18 cellular contexts compared by ENCODE assay signal in genomic region chr14:90695997-90696681, GRCh38.
A peak's percentile ranks its signal among the peaks of the same experiment; 100 is the strongest.
DNase-seq lines count a peak whose midpoint lies in the region; ATAC-seq, FAIRE-seq and TF ChIP-seq lines count a peak whose summit lies in the region.
"Had no signal": no experiment of that assay in that cellular context is flagged by ENCODE, and none has a peak within 500 bp of the region (broad histone marks: within the 10 kb centered on the region; RNA-seq: fewer than 3 reads in every experiment).

No MANE protein-coding gene starts in this region.

- no peaks in the 10 kb centered on the region; the same call in 2 of the 3 replicates for H3K79me2 ChIP-seq in K562 (ENCODE audit: control insufficient read depth, insufficient read depth, low read length)

- peaks cover 6% of the 10 kb centered on the region; the same call in 1 of the 3 replicates for H3K36me3 ChIP-seq in K562 (ENCODE audit: control insufficient read depth, insufficient read depth, low read length)
- no peaks in the 10 kb centered on the region for H3K36me3 ChIP-seq in thoracic aorta
- H3K36me3 ChIP-seq: breast epithelium, upper lobe of left lung had no signal

- H3K4me2 ChIP-seq in K562 (ENCODE audit: insufficient read depth, low read length), result no peak overlapping the region

- peaks cover 0 to 2% of the 10 kb centered on the region in 2 experiments; a peak in 2 of 5 replicates for H3K4me1 ChIP-seq in K562 (replicated peaks in 1 of 2; ENCODE audit: control insufficient read depth in 2 of 2, insufficient read depth in 2 of 2, low read length in 2 of 2)
- peaks cover 26 to 38% of the 10 kb centered on the region in 2 donors for H3K4me1 ChIP-seq in thoracic aorta (ENCODE audit: control insufficient read depth in 1 of 2, low read depth in 2 of 2)
- H3K4me1 ChIP-seq: breast epithelium had no signal

- H3K27me3 Mint-ChIP-seq in nephron (ENCODE audit: low read depth), result peaks cover 5% of the 10 kb centered on the region
- H3K27me3 Mint-ChIP-seq: activated CD4-positive, alpha-beta memory T cell treated with anti-CD3 and anti-CD28 coated beads for 36 hours; activated naive CD8-positive, alpha-beta T cell; naive B cell had no signal

- CTCF ChIA-PET in K562 (lab: Yijun Ruan, JAX; ENCODE audit: low intra/inter-chr PET ratio), result interaction anchor here (2.8 kb wide), 1 partner anchor 297 kb away, joined by 15 read pairs; no protein-coding TSS in a partner anchor

- BruUV-seq in K562 (replicated peaks; lab: Mats Ljungman, UMichigan), result no TSS peak

- no peak for TF ChIP-seq EP300 in K562 (IDR thresholded peaks at IDR 0.05; ENCODE audit: low read length)

- no peaks in the 10 kb centered on the region for H3K36me3 Mint-ChIP-seq in nephron (ENCODE audit: low read depth)
- H3K36me3 Mint-ChIP-seq: activated CD4-positive, alpha-beta memory T cell treated with anti-CD3 and anti-CD28 coated beads for 36 hours; activated naive CD8-positive, alpha-beta T cell; naive B cell had no signal

- DNase-seq in SHP77 (lab: John Stamatoyannopoulos, UW), result peak; percentile 38 to 66
- no peak for DNase-seq in SHP77 treated with DMSO at 0.1 percent for 48 hours (lab: John Stamatoyannopoulos, UW)
- DNase-seq in K562 (ENCODE audit: extremely low read depth in 1 of 4, low spot score in 3 of 4), result no peak
- no peak for DNase-seq in thoracic aorta (ENCODE audit: low spot score)
- no peak for DNase-seq in NCI-H1092 (lab: John Stamatoyannopoulos, UW)
- DNase-seq in CD1c-positive myeloid dendritic cell (ENCODE audit: extremely low spot score), result no peak
- DNase-seq: activated CD4-positive, alpha-beta memory T cell treated with anti-CD3 and anti-CD28 coated beads for 36 hours; activated T-cell treated with anti-CD3 and anti-CD28 coated beads, Interleukin-2, amount 50 U/mL, for 4 hours; naive B cell; NCI-H2081 treated with DMSO at 0.1 percent for 48 hours; stimulated activated CD4-positive, alpha-beta T cell treated with anti-CD3 and anti-CD28 coated beads, Interleukin-2, amount 100 ng/mL, for 48 hours; upper lobe of left lung had no signal

- peak overlapping the region in 1 of 3 experiments; percentile 22 for H3K4me3 Mint-ChIP-seq in nephron
- H3K4me3 Mint-ChIP-seq: activated CD4-positive, alpha-beta memory T cell treated with anti-CD3 and anti-CD28 coated beads for 36 hours; activated naive CD8-positive, alpha-beta T cell; activated T-cell treated with anti-CD3 and anti-CD28 coated beads, Interleukin-2, amount 50 U/mL, for 4 hours had no signal

- WGBS in K562 (ENCODE audit: insufficient coverage, low coverage, missing lambda C conversion rate), result 57% methylated on average over 11 of the region's 12 CpGs

- H3K4me3 ChIP-seq in K562 (no peak overlapping the region), thoracic aorta (no peak overlapping the region)
- H3K4me3 ChIP-seq: breast epithelium, SK-N-MC, upper lobe of left lung had no signal

- POLR2A ChIA-PET in K562 (lab: Yijun Ruan, JAX), result interaction anchor here (0.6 to 1.8 kb wide), 2 partner anchors 15 to 299 kb away, joined by 3 to 7 read pairs; partner anchors contain the start of gene CALM1

- TF ChIP-seq POLR2A in K562 (conservative IDR thresholded peaks at IDR 0.05), result no peak

- H2AFZ ChIP-seq in K562 (ENCODE audit: low read depth, low read length), result no peak overlapping the region

- intact Hi-C loops in K562 (cut with micrococcal nuclease), result loop anchor here (5.0 kb wide), 2 partner anchors 394 to 409 kb away; no protein-coding TSS in a partner anchor

- H3K9ac ChIP-seq in K562 (ENCODE audit: insufficient read depth in 1 of 2, low read depth in 2 of 2, low read length in 2 of 2), result no peak overlapping the region

- TF ChIP-seq RAD21 in K562 (CRISPR knock-in tag; conservative IDR thresholded peaks at IDR 0.05 in 1 of 2, IDR thresholded peaks at IDR 0.05 in 1 of 2), result no peak

- TF ChIP-seq CTCF in K562 (IDR thresholded peaks at IDR 0.05 in 2 of 3, conservative IDR thresholded peaks at IDR 0.05 in 1 of 3; ENCODE audit: insufficient read depth in 2 of 3, low read depth in 1 of 3, low read length in 3 of 3) (no peak), nephron (IDR thresholded peaks at IDR 0.05; ENCODE audit: unreplicated experiment in 3 of 3) (no peak), thoracic aorta (IDR thresholded peaks at IDR 0.05) (no peak)

- H3K9me1 ChIP-seq in K562 (ENCODE audit: control insufficient read depth, insufficient read depth, low read length), result no peaks in the 10 kb centered on the region

- no peaks in the 10 kb centered on the region for H3K27me3 ChIP-seq in K562 (ENCODE audit: control insufficient read depth in 2 of 2, insufficient read depth in 2 of 2, low read length in 2 of 2)
- no peaks in the 10 kb centered on the region for H3K27me3 ChIP-seq in thoracic aorta (replicated peaks; ENCODE audit: insufficient read depth)
- H3K27me3 ChIP-seq: breast epithelium, upper lobe of left lung had no signal

- no peak overlapping the region for H3K27ac ChIP-seq in K562 (ENCODE audit: extremely low read depth, low read depth, low read length)
- H3K27ac ChIP-seq in thoracic aorta, result peak overlapping the region; percentile 85 to 91
- H3K27ac ChIP-seq: SK-N-MC had no signal

- ATAC-seq in K562, result no peak
- no peak for ATAC-seq in thoracic aorta (ENCODE audit: insufficient number of reproducible peaks, low FRiP score, low read depth)
- no peak for ATAC-seq in HG03432 (IDR thresholded peaks at IDR 0.05; ENCODE audit: unreplicated experiment)
- ATAC-seq: activated T-cell treated with anti-CD3 and anti-CD28 coated beads, Interleukin-2, amount 50 U/mL, for 4 hours had no signal

- no peak for FAIRE-seq in K562 (lab: Jason Lieb, UNC)
- FAIRE-seq: GM12892 had no signal

- no peaks in the 10 kb centered on the region for H4K20me1 ChIP-seq in K562 (replicated peaks; ENCODE audit: control insufficient read depth, insufficient read depth, low read length)

- H3K9me3 ChIP-seq in K562 (replicated peaks; ENCODE audit: control insufficient read depth, insufficient read depth, low read depth, low read length) (no peaks in the 10 kb centered on the region), thoracic aorta (no peaks in the 10 kb centered on the region)
- H3K9me3 ChIP-seq: breast epithelium, upper lobe of left lung had no signal

- H3K4me1 Mint-ChIP-seq in nephron, result peaks cover 60% of the 10 kb centered on the region

- in situ Hi-C loops in K562 (cut with MboI), result no loop called here

- no peaks in the 10 kb centered on the region for H3K9me3 Mint-ChIP-seq in nephron
- H3K9me3 Mint-ChIP-seq: activated CD4-positive, alpha-beta memory T cell treated with anti-CD3 and anti-CD28 coated beads for 36 hours; activated T-cell treated with anti-CD3 and anti-CD28 coated beads, Interleukin-2, amount 50 U/mL, for 4 hours; naive B cell had no signal

- peak overlapping the region; percentile 24 to 57 (median 48) for H3K27ac Mint-ChIP-seq in nephron
- H3K27ac Mint-ChIP-seq: activated CD4-positive, alpha-beta memory T cell treated with anti-CD3 and anti-CD28 coated beads for 36 hours; activated naive CD8-positive, alpha-beta T cell had no signal

TF ChIP-seq in K562, 482 proteins besides CTCF, POLR2A, EP300 and RAD21:
- TF ChIP-seq TFAP4 (CRISPR knock-in tag; IDR thresholded peaks at IDR 0.05; ENCODE audit: borderline replicate concordance) (0 out of 2 replicates have a peak, but pooled peaks have one; percentile 13), DNMT1 (IDR thresholded peaks at IDR 0.05) (no peak)

Comparison
In these comparisons a context has a peak if more than half of its experiments do, and no peak if none do; other contexts are left out.
1. DNase-seq: peak in SHP77 (2 of 2); none in SHP77 treated with DMSO at 0.1 percent for 48 hours (single experiment), K562 (0 of 4), thoracic aorta (single experiment), NCI-H1092 (single experiment) and CD1c-positive myeloid dendritic cell (single experiment).